29 cellular contexts compared by ENCODE assay signal in the genomic region with DNA sequence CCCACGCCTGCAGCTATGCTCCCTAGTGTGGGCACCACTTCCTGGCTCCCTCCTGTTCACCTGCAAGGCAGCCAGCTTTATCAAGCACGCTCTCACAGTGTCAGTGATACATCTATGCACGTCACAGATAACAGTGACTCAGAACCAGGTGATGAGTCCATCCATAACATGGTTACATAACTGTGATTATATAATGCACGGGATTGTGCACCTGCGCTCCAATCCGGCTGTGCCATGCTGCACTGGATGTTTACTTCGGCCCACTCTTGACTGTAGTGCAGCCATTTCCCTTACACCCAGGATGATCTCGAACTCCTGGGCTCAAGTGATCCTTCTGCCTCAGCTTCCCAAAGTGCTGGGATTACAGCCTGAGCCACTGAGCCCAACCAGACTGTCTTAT. TPM values are rescaled to one million over a fixed set of nuclear protein-coding genes. Genes with fewer than 3 reads are reported as not detected.
DNase-seq lines count a peak whose midpoint lies in the region; ATAC-seq and TF ChIP-seq lines count a peak whose summit lies in the region.
"Had no signal": no experiment of that assay in that cellular context is flagged by ENCODE, and none has a peak within 500 bp of the region (broad histone marks: within the 10 kb centered on the region; RNA-seq: fewer than 3 reads in every experiment).

No MANE protein-coding gene starts in this region.

- H3K9me3 Mint-ChIP-seq in MCF 10A (ENCODE audit: unreplicated experiment) = no peaks in the 10 kb centered on the region
- H3K9me3 Mint-ChIP-seq: natural killer cell treated with Interleukin-12 subunit alpha and Interleukin-12 subunit beta and Interleukin-15 and Interleukin-18, amount 100 ng/mL, for 72 hours had no signal

- intact Hi-C loops in MCF 10A (cut with micrococcal nuclease) = no loop called here
- intact Hi-C loops in breast epithelium (cut with DNase I; ENCODE audit: low total_unique reads) = no loop called here
- intact Hi-C loops in Right ventricle myocardium inferior (cut with DNase I) = no loop called here

- TF ChIP-seq POLR2A in breast epithelium (IDR thresholded peaks at IDR 0.05) = no peak

- H3K27me3 ChIP-seq in breast epithelium = no peaks in the 10 kb centered on the region
- H3K27me3 ChIP-seq: esophagus squamous epithelium, heart left ventricle, thyroid gland, vagina had no signal

- H3K9me3 ChIP-seq in breast epithelium = peaks cover 13 to 16% of the 10 kb centered on the region in 2 donors
- H3K9me3 ChIP-seq: psoas muscle, SK-N-SH, thyroid gland, vagina had no signal

- CTCF ChIA-PET in MCF 10A (lab: Yijun Ruan, JAX) = interaction anchor here (0.6 to 0.7 kb wide), 2 partner anchors 32 to 840 kb away, joined by 3 read pairs; no protein-coding TSS in a partner anchor

- no peak overlapping the region for H3K27ac Mint-ChIP-seq in MCF 10A (ENCODE audit: low read depth, unreplicated experiment)
- H3K27ac Mint-ChIP-seq: activated T-cell treated with anti-CD3 and anti-CD28 coated beads, Interleukin-2, amount 50 U/mL, for 72 hours; B cell; CD8-positive, alpha-beta memory T cell; natural killer cell treated with Interleukin-12 subunit alpha and Interleukin-12 subunit beta and Interleukin-15 and Interleukin-18, amount 100 ng/mL, for 72 hours had no signal

- no peaks in the 10 kb centered on the region for H3K27me3 Mint-ChIP-seq in MCF 10A (ENCODE audit: insufficient read depth, unreplicated experiment)

- no peak for ATAC-seq in Right ventricle myocardium inferior
- ATAC-seq: activated T-cell treated with anti-CD3 and anti-CD28 coated beads, Interleukin-2, amount 50 U/mL, for 72 hours; heart left ventricle; natural killer cell treated with Interleukin-12 subunit alpha and Interleukin-12 subunit beta and Interleukin-15 and Interleukin-18, amount 100 ng/mL, for 72 hours; psoas muscle had no signal

- TF ChIP-seq CTCF in MCF 10A (IDR thresholded peaks at IDR 0.05; ENCODE audit: unreplicated experiment) (no peak), breast epithelium (IDR thresholded peaks at IDR 0.05) (no peak), epithelial cell of esophagus (IDR thresholded peaks at IDR 0.05; ENCODE audit: insufficient read depth, low read depth, low read length, missing control alignments) (no peak)

- DNase-seq in MCF 10A (ENCODE audit: unreplicated experiment) (peak; percentile 24), breast epithelium (ENCODE audit: low spot score in 2 of 2) (no peak), NAMALWA (ENCODE audit: low spot score) (peak; percentile 40), epithelial cell of esophagus (ENCODE audit: low read depth) (peak; percentile 32), hypothalamus (lab: John Stamatoyannopoulos, UW) (no peak), NK-92 (lab: John Stamatoyannopoulos, UW; ENCODE audit: unreplicated experiment) (no peak), Right ventricle myocardium inferior (ENCODE audit: missing footprints) (no peak), GM03348 (ENCODE audit: low spot score) (no peak)
- DNase-seq: ACHN; activated CD4-positive, alpha-beta T cell treated with anti-CD3 and anti-CD28 coated beads, Interleukin-2, amount 50 U/mL, for 4 hours; activated T-cell treated with anti-CD3 and anti-CD28 coated beads, Interleukin-2, amount 50 U/mL, for 72 hours; CD8-positive, alpha-beta memory T cell; cortex of kidney; DMS79 treated with DMSO at 0.1 percent for 48 hours; esophagus squamous epithelium; foreskin melanocyte; heart left ventricle; NCI-H1417 treated with DMSO at 0.1 percent for 48 hours; NCI-H2081; NCI-H82; occipital lobe; psoas muscle; SK-N-SH; stimulated activated CD4-positive, alpha-beta T cell treated with anti-CD3 and anti-CD28 coated beads, Interleukin-4, amount 100 ng/mL, for 24 hours; thyroid gland had no signal

- H3K27ac ChIP-seq in breast epithelium = no peak overlapping the region
- H3K27ac ChIP-seq: esophagus squamous epithelium, heart left ventricle, KMS-11, psoas muscle, thyroid gland, vagina had no signal

- H3K4me3 Mint-ChIP-seq in MCF 10A (ENCODE audit: unreplicated experiment) = no peak overlapping the region
- H3K4me3 Mint-ChIP-seq: activated T-cell treated with anti-CD3 and anti-CD28 coated beads, Interleukin-2, amount 50 U/mL, for 72 hours; B cell; CD8-positive, alpha-beta memory T cell; natural killer cell treated with Interleukin-12 subunit alpha and Interleukin-12 subunit beta and Interleukin-15 and Interleukin-18, amount 100 ng/mL, for 72 hours had no signal

- H3K4me3 ChIP-seq in breast epithelium = no peak overlapping the region
- no peak overlapping the region for H3K4me3 ChIP-seq in epithelial cell of esophagus (ENCODE audit: low read length)
- H3K4me3 ChIP-seq: esophagus squamous epithelium, heart left ventricle, psoas muscle, thyroid gland, vagina had no signal

- POLR2A ChIA-PET in MCF 10A (lab: Yijun Ruan, JAX) = interaction anchor here (0.7 kb wide), 1 partner anchor 203 kb away, joined by 3 read pairs; no protein-coding TSS in a partner anchor

- BruUV-seq in MCF 10A (replicated peaks; lab: Mats Ljungman, UMichigan) = no TSS peak

- H3K36me3 Mint-ChIP-seq in MCF 10A (ENCODE audit: insufficient read depth, unreplicated experiment) = no peaks in the 10 kb centered on the region

- peaks cover 6% of the 10 kb centered on the region for H3K4me1 Mint-ChIP-seq in MCF 10A (ENCODE audit: insufficient read depth, unreplicated experiment)
- H3K4me1 Mint-ChIP-seq: B cell; CD8-positive, alpha-beta memory T cell had no signal

- H3K36me3 ChIP-seq in breast epithelium = no peaks in the 10 kb centered on the region
- H3K36me3 ChIP-seq: esophagus squamous epithelium, heart left ventricle, thyroid gland, vagina had no signal

- no peaks in the 10 kb centered on the region for H3K4me1 ChIP-seq in breast epithelium
- H3K4me1 ChIP-seq: esophagus squamous epithelium, heart left ventricle, psoas muscle, thyroid gland, vagina had no signal

RNA-seq across cellular contexts. Expression of a gene that starts 38.4 kb away (rescaled TPM):
- total RNA-seq in MCF 10A (2022) (24.2 and 28.1 TPM in 2 replicates), breast epithelium (10 to 100 TPM; 13.3 to 30.0 (median 23.3) TPM), Right ventricle myocardium inferior (8.6 TPM)

Comparison
In these comparisons a context has a peak if more than half of its experiments do, and no peak if none do; other contexts are left out.
1. DNase-seq: peak in MCF 10A (single experiment), NAMALWA (single experiment) and epithelial cell of esophagus (single experiment); none in breast epithelium (0 of 2), hypothalamus (0 of 51), NK-92 (single experiment), Right ventricle myocardium inferior (single experiment) and GM03348 (single experiment).